24 cellular contexts compared by ENCODE assay signal in the genomic region with DNA sequence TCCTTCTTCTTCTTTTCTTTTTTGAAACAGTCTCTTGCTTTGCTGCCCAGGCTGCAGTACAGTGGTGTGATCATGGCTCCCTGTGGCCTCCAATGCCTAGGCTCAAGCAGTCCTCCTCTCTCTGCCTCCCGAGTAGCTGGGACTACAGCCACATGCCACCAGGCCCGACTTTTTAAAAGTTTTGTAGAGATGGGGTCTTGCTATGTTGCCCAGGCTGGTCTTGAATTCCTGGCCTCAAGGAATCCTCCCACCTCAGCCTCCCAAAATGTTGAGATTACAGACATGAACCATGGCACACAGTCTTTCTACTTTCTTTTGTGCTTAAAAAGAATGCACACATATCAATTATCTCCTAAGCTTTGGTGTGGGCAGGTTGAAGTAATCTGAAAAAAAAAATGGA.
"Had no signal": no experiment of that assay in that cellular context is flagged by ENCODE, and none has a peak within 500 bp of the region (broad histone marks: within the 10 kb centered on the region; RNA-seq: fewer than 3 reads in every experiment).

No MANE protein-coding gene starts in this region.

- H3K36me3 ChIP-seq: Peyer's patch, SJSA1 had no signal

- H3K4me1 ChIP-seq: Peyer's patch had no signal

- H3K4me2 ChIP-seq: KMS-11 had no signal

- H3K9me3 ChIP-seq: Peyer's patch, SJSA1 had no signal

- H3K4me3 ChIP-seq: Peyer's patch, SJSA1 had no signal

- H3K9ac ChIP-seq: KMS-11 had no signal

- H3K27ac ChIP-seq: KMS-11, Peyer's patch, SJSA1 had no signal

- H3K27me3 ChIP-seq: Peyer's patch had no signal

- ATAC-seq: activated CD8-positive, alpha-beta memory T cell treated with anti-CD3 and anti-CD28 coated beads, Interleukin-2, amount 10 ng/mL, durations not matched to agents 7 days and 5 days; SK-N-SH treated with all-trans-retinoic acid at 6 μM for 48 hours had no signal

- DNase-seq: activated CD4-positive, alpha-beta T cell treated with anti-CD3 and anti-CD28 coated beads for 48 hours; activated CD4-positive, alpha-beta T cell treated with anti-CD3 and anti-CD28 coated beads, Interleukin-2, amount 50 U/mL, for 4 hours; activated CD4-positive, CD25-positive, alpha-beta regulatory T cell treated with anti-CD3 and anti-CD28 coated beads, Interleukin-2, amount 50 U/mL, for 72 hours; activated CD8-positive, alpha-beta memory T cell treated with anti-CD3 and anti-CD28 coated beads, Interleukin-2, amount 10 ng/mL, durations not matched to agents 7 days and 5 days; activated effector memory CD4-positive, alpha-beta T cell treated with anti-CD3 and anti-CD28 coated beads, Interleukin-2, amount 50 U/mL, for 16 hours; activated naive CD4-positive, alpha-beta T cell treated with anti-CD3 and anti-CD28 coated beads for 36 hours; activated naive CD8-positive, alpha-beta T cell treated with anti-CD3 and anti-CD28 coated beads for 36 hours; activated T-cell treated with anti-CD3 and anti-CD28 coated beads, Interleukin-2, amount 50 U/mL, for 24 hours; anterior cingulate cortex; NCI-H1092; NCI-H1417 treated with DMSO at 0.1 percent for 48 hours; NCI-H1694; NCI-H2029; NCI-H2107; NCI-H345; NCI-H510A treated with DMSO at 0.1 percent for 48 hours; NCI-H69; NK-92 treated with Interleukin-12 subunit alpha and Interleukin-12 subunit beta, amount 100 ng/mL, for 24 hours; Peyer's patch; SHP77; SW 1271 had no signal
